ENCODE assay signal across 3 cellular contexts in genomic region chr12:54572881-54573280, GRCh38.
TF ChIP-seq lines count a peak whose summit lies in the region.

No MANE protein-coding gene starts in this region.

TF ChIP-seq in A549, 52 proteins besides CTCF, POLR2A, EP300 and RAD21:
- no peak for TF ChIP-seq FOSL2 (IDR thresholded peaks at IDR 0.05)
- no peak for TF ChIP-seq FOSL2 (CRISPR knock-in tag; IDR thresholded peaks at IDR 0.05)

TF ChIP-seq in HCT116, 20 proteins besides CTCF, POLR2A, EP300 and RAD21:
- no peak for TF ChIP-seq JUND (IDR thresholded peaks at IDR 0.05)
- TF ChIP-seq EZH2phosphoT487 (IDR thresholded peaks at IDR 0.05; ENCODE audit: borderline replicate concordance): no peak
- no peak for TF ChIP-seq EZH2 (IDR thresholded peaks at IDR 0.05)
- TF ChIP-seq SP1 (IDR thresholded peaks at IDR 0.05; ENCODE audit: low read depth): no peak
- TF ChIP-seq MAX (IDR thresholded peaks at IDR 0.05): no peak
- no peak for TF ChIP-seq CEBPB (IDR thresholded peaks at IDR 0.05; ENCODE audit: low read depth)
- no peak for TF ChIP-seq SIN3A (IDR thresholded peaks at IDR 0.05; ENCODE audit: low read depth)
- no peak for TF ChIP-seq TCF7L2 (IDR thresholded peaks at IDR 0.05; ENCODE audit: borderline replicate concordance, extremely low read depth, insufficient read depth, insufficient read length)
- TF ChIP-seq ZNF274 (IDR thresholded peaks at IDR 0.05; ENCODE audit: low read depth, low read length): no peak
- TF ChIP-seq REST (IDR thresholded peaks at IDR 0.05; ENCODE audit: low read depth): no peak
- no peak for TF ChIP-seq YY1 (IDR thresholded peaks at IDR 0.05; ENCODE audit: extremely low read depth, insufficient replicate concordance, low read depth, low read length)
- TF ChIP-seq ZFX (IDR thresholded peaks at IDR 0.05): no peak

TF ChIP-seq in K562, 482 proteins besides CTCF, POLR2A, EP300 and RAD21:
- TF ChIP-seq GMEB1 (CRISPR knock-in tag; IDR thresholded peaks at IDR 0.05): no peak
- no peak for TF ChIP-seq ZC3H8 (IDR thresholded peaks at IDR 0.05)
- no peak for TF ChIP-seq ZNF133 (CRISPR knock-in tag; IDR thresholded peaks at IDR 0.05)
- no peak for TF ChIP-seq MXD1 (CRISPR knock-in tag; IDR thresholded peaks at IDR 0.05; ENCODE audit: borderline replicate concordance, poor library complexity, severe bottlenecking)
- TF ChIP-seq ID3 (CRISPR knock-in tag; IDR thresholded peaks at IDR 0.05): no peak
- TF ChIP-seq ID3 (tag; IDR thresholded peaks at IDR 0.05): no peak
- no peak for TF ChIP-seq ZNF143 (CRISPR knock-in tag; IDR thresholded peaks at IDR 0.05)
- TF ChIP-seq ZBTB43 (CRISPR knock-in tag; IDR thresholded peaks at IDR 0.05): no peak
- TF ChIP-seq FOXP4 (CRISPR knock-in tag; IDR thresholded peaks at IDR 0.05; ENCODE audit: borderline replicate concordance): no peak
- TF ChIP-seq ZNF431 (CRISPR knock-in tag; IDR thresholded peaks at IDR 0.05): no peak
- TF ChIP-seq ZNF239 (CRISPR knock-in tag; IDR thresholded peaks at IDR 0.05): no peak
- no peak for TF ChIP-seq NELFE (IDR thresholded peaks at IDR 0.05; ENCODE audit: insufficient read depth, insufficient read length)
- no peak for TF ChIP-seq PML (IDR thresholded peaks at IDR 0.05; ENCODE audit: low read length)
- TF ChIP-seq XRCC3 (IDR thresholded peaks at IDR 0.05): no peak
- TF ChIP-seq SREBF2 (CRISPR knock-in tag; IDR thresholded peaks at IDR 0.05): no peak
- TF ChIP-seq POLR2AphosphoS5 (IDR thresholded peaks at IDR 0.05; ENCODE audit: control insufficient read depth, insufficient read depth, low read depth, low read length): no peak
- no peak for TF ChIP-seq SAP30 (IDR thresholded peaks at IDR 0.05; ENCODE audit: borderline replicate concordance, insufficient read depth, low read depth, low read length, poor library complexity, severe bottlenecking)
- no peak for TF ChIP-seq ZNF175 (CRISPR knock-in tag; IDR thresholded peaks at IDR 0.05; ENCODE audit: low read depth)
- no peak for TF ChIP-seq RBM39 (optimal IDR thresholded peaks at IDR 0.05; ENCODE audit: low read depth, low read length)
